In genomic region chr1:172778461-172779455, GRCh38 we compare ENCODE assay signal across 9 cellular contexts.
A peak's percentile ranks its signal among the peaks of the same experiment; 100 is the strongest.
DNase-seq lines count a peak whose midpoint lies in the region; ATAC-seq and TF ChIP-seq lines count a peak whose summit lies in the region.
"Had no signal": no experiment of that assay in that cellular context is flagged by ENCODE, and none has a peak within 500 bp of the region (broad histone marks: within the 10 kb centered on the region; RNA-seq: fewer than 3 reads in every experiment).

No MANE protein-coding gene starts in this region.

- WGBS in body of pancreas, 2 donors: 55 to 60% methylated on average over 7 of the region's 7 CpGs

- H3K27ac ChIP-seq in CD4-positive, alpha-beta T cell (ENCODE audit: low read depth, low read length): no peak overlapping the region
- H3K27ac ChIP-seq in body of pancreas: no peak overlapping the region

- no peaks in the 10 kb centered on the region for H3K27me3 ChIP-seq in CD4-positive, alpha-beta T cell (ENCODE audit: control insufficient read depth, insufficient read depth, low read length)
- H3K27me3 ChIP-seq in body of pancreas: no peaks in the 10 kb centered on the region

- intact Hi-C loops in CD4-positive, alpha-beta T cell (cut with DNase I, micrococcal nuclease): no loop called here
- intact Hi-C loops in posterior vena cava (cut with DNase I) (no loop called here), body of pancreas (cut with DNase I) (no loop called here)
- intact Hi-C loops in activated T-helper 1 cell treated with anti-CD3 and anti-CD28 coated beads, Interleukin-12 subunit alpha, Interleukin-12 subunit beta, Interleukin-2, Interleukin-4 antibody, amounts not matched to agents 30 ng/mL and 10 ng/mL and 1 ng/mL, durations not matched to agents 14 hours and 24 hours and 36 hours (cut with micrococcal nuclease): loop anchor here (1.0 kb wide), 4 partner anchors 32 to 117 kb away; no protein-coding TSS in a partner anchor

- H3K4me1 ChIP-seq in body of pancreas: no peaks in the 10 kb centered on the region

- DNase-seq in CD4-positive, alpha-beta T cell: no peak
- DNase-seq in epithelial cell of proximal tubule (ENCODE audit: low read depth) (no peak), posterior vena cava (ENCODE audit: low spot score) (no peak), epidermal melanocyte (ENCODE audit: insufficient read length, low spot score) (no peak), body of pancreas (no peak)
- no peak for DNase-seq in activated T-helper 1 cell treated with anti-CD3 and anti-CD28 coated beads, Interleukin-12 subunit alpha, Interleukin-12 subunit beta, Interleukin-2, Interleukin-4 antibody, amounts not matched to agents 30 ng/mL and 10 ng/mL and 1 ng/mL, durations not matched to agents 14 hours and 24 hours and 36 hours (ENCODE audit: low spot score)

- no peaks in the 10 kb centered on the region for H3K9me3 Mint-ChIP-seq in CD4-positive, alpha-beta T cell
- peaks cover 9% of the 10 kb centered on the region for H3K9me3 Mint-ChIP-seq in activated T-helper 1 cell treated with anti-CD3 and anti-CD28 coated beads, Interleukin-12 subunit alpha, Interleukin-12 subunit beta, Interleukin-2, Interleukin-4 antibody, amounts not matched to agents 30 ng/mL and 10 ng/mL and 1 ng/mL, durations not matched to agents 14 hours and 24 hours and 36 hours

- ATAC-seq in CD4-positive, alpha-beta T cell (ENCODE audit: poor library complexity): peak; percentile 67
- ATAC-seq in GM19468 (IDR thresholded peaks at IDR 0.05; ENCODE audit: extremely low read depth, unreplicated experiment): peak; percentile 30
- peak; percentile 64 for ATAC-seq in HG03575 (IDR thresholded peaks at IDR 0.05; ENCODE audit: extremely low read depth, insufficient number of reproducible peaks, low FRiP score, unreplicated experiment)
- no peak for ATAC-seq in body of pancreas

- TF ChIP-seq POLR2A in body of pancreas (IDR thresholded peaks at IDR 0.05): no peak

- POLR2A ChIA-PET in CD4-positive, alpha-beta T cell (lab: Charles Lee): interaction anchor here (0.6 to 2.0 kb wide), 9 partner anchors 32 to 651 kb away, joined by 3 to 6 read pairs (median 3); no protein-coding TSS in a partner anchor

- H3K4me3 ChIP-seq in epithelial cell of proximal tubule (ENCODE audit: low read depth, low read length): no peak overlapping the region
- H3K4me3 ChIP-seq in body of pancreas: no peak overlapping the region
- H3K4me3 ChIP-seq: lung had no signal

- peaks cover 16% of the 10 kb centered on the region for H3K4me1 Mint-ChIP-seq in CD4-positive, alpha-beta T cell (ENCODE audit: low read depth)
- H3K4me1 Mint-ChIP-seq in activated T-helper 1 cell treated with anti-CD3 and anti-CD28 coated beads, Interleukin-12 subunit alpha, Interleukin-12 subunit beta, Interleukin-2, Interleukin-4 antibody, amounts not matched to agents 30 ng/mL and 10 ng/mL and 1 ng/mL, durations not matched to agents 14 hours and 24 hours and 36 hours (ENCODE audit: low read depth): peaks cover 11% of the 10 kb centered on the region

- no peaks in the 10 kb centered on the region for H3K9me3 ChIP-seq in CD4-positive, alpha-beta T cell (ENCODE audit: control insufficient read depth, low read length)
- H3K9me3 ChIP-seq in body of pancreas: no peaks in the 10 kb centered on the region

- peak overlapping the region; percentile 68 for H3K4me3 Mint-ChIP-seq in CD4-positive, alpha-beta T cell
- H3K4me3 Mint-ChIP-seq in activated T-helper 1 cell treated with anti-CD3 and anti-CD28 coated beads, Interleukin-12 subunit alpha, Interleukin-12 subunit beta, Interleukin-2, Interleukin-4 antibody, amounts not matched to agents 30 ng/mL and 10 ng/mL and 1 ng/mL, durations not matched to agents 14 hours and 24 hours and 36 hours: no peak overlapping the region

- no peak overlapping the region for H3K27ac Mint-ChIP-seq in CD4-positive, alpha-beta T cell
- H3K27ac Mint-ChIP-seq in activated T-helper 1 cell treated with anti-CD3 and anti-CD28 coated beads, Interleukin-12 subunit alpha, Interleukin-12 subunit beta, Interleukin-2, Interleukin-4 antibody, amounts not matched to agents 30 ng/mL and 10 ng/mL and 1 ng/mL, durations not matched to agents 14 hours and 24 hours and 36 hours: no peak overlapping the region

- CTCF ChIA-PET in CD4-positive, alpha-beta T cell (lab: Charles Lee): interaction anchor here (1.1 to 1.4 kb wide), 3 partner anchors 9 to 117 kb away, joined by 3 to 4 read pairs (median 4); no protein-coding TSS in a partner anchor

- no peaks in the 10 kb centered on the region for H3K36me3 Mint-ChIP-seq in CD4-positive, alpha-beta T cell (ENCODE audit: low read depth)
- H3K36me3 Mint-ChIP-seq in activated T-helper 1 cell treated with anti-CD3 and anti-CD28 coated beads, Interleukin-12 subunit alpha, Interleukin-12 subunit beta, Interleukin-2, Interleukin-4 antibody, amounts not matched to agents 30 ng/mL and 10 ng/mL and 1 ng/mL, durations not matched to agents 14 hours and 24 hours and 36 hours (ENCODE audit: low read depth): no peaks in the 10 kb centered on the region

- H3K27me3 Mint-ChIP-seq in CD4-positive, alpha-beta T cell: no peaks in the 10 kb centered on the region
- peaks cover 21% of the 10 kb centered on the region for H3K27me3 Mint-ChIP-seq in activated T-helper 1 cell treated with anti-CD3 and anti-CD28 coated beads, Interleukin-12 subunit alpha, Interleukin-12 subunit beta, Interleukin-2, Interleukin-4 antibody, amounts not matched to agents 30 ng/mL and 10 ng/mL and 1 ng/mL, durations not matched to agents 14 hours and 24 hours and 36 hours (ENCODE audit: insufficient read depth)

- TF ChIP-seq CTCF in CD4-positive, alpha-beta T cell (IDR thresholded peaks at IDR 0.05): peak; percentile 49
- TF ChIP-seq CTCF in epithelial cell of proximal tubule (conservative IDR thresholded peaks at IDR 0.05; ENCODE audit: low read depth, low read length): peak; percentile 23
- no peak for TF ChIP-seq CTCF in body of pancreas (IDR thresholded peaks at IDR 0.05)

- H3K36me3 ChIP-seq in body of pancreas (replicated peaks in 1 of 2; ENCODE audit: insufficient read depth in 1 of 2, low read depth in 2 of 2): no peaks in the 10 kb centered on the region

Comparison
In these comparisons a context has a peak if more than half of its experiments do, and no peak if none do; other contexts are left out.
1. CTCF ChIP-seq: peak in CD4-positive, alpha-beta T cell (single experiment) and epithelial cell of proximal tubule (single experiment); none in body of pancreas (0 of 7).